Comparison of ENCODE assay signal across 12 cellular contexts in the genomic region with DNA sequence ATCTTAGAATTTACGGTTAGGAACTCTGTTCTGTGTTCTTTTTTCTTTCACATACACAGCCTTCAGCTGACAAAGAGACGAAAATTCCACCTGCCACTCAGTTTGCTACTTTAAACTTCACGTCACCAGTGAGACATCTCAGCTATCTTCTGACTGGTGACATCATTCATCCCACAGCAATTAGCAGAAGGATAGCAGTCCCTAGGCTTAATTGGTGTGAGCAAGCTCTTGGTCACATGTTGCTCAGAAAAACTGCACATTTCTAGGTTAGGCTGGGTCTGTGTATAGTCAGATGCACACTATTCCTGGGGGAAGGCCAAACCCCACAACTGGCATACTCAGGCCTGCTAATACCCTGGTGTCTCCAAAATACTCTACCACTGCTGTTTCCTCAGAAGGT. TPM values are rescaled to one million over a fixed set of nuclear protein-coding genes. Genes with fewer than 3 reads are reported as not detected.
DNase-seq lines count a peak whose midpoint lies in the region; TF ChIP-seq lines count a peak whose summit lies in the region.
"Had no signal": no experiment of that assay in that cellular context is flagged by ENCODE, and none has a peak within 500 bp of the region (broad histone marks: within the 10 kb centered on the region; RNA-seq: fewer than 3 reads in every experiment).

No MANE protein-coding gene starts in this region.

- no peaks in the 10 kb centered on the region for H3K79me2 ChIP-seq in osteoblast (ENCODE audit: insufficient read depth, low read length)

- H3K27ac ChIP-seq in epithelial cell of prostate (no peak overlapping the region), osteoblast (ENCODE audit: low read depth, low read length) (no peak overlapping the region), tibial artery (no peak overlapping the region)

- H3K27me3 Mint-ChIP-seq in type B pancreatic cell: peaks cover 1% of the 10 kb centered on the region

- H3K4me1 ChIP-seq in osteoblast (ENCODE audit: insufficient read depth, low read length) (peaks cover 2% of the 10 kb centered on the region), tibial artery (no peaks in the 10 kb centered on the region)

- H3K9me3 ChIP-seq in osteoblast (ENCODE audit: low read depth, low read length) (no peaks in the 10 kb centered on the region), tibial artery (no peaks in the 10 kb centered on the region)

- DNase-seq in EH (ENCODE audit: low read depth) (peak; percentile 81), NAMALWA (ENCODE audit: low spot score) (peak; percentile 46), epithelial cell of prostate (ENCODE audit: low read depth, low spot score) (peak; percentile 45), osteoblast (ENCODE audit: insufficient read length, low spot score, missing footprints) (peak; percentile 87), tibial artery (no peak), type B pancreatic cell (ENCODE audit: extremely low spot score, unreplicated experiment) (no peak), NCI-H2196 (lab: John Stamatoyannopoulos, UW; ENCODE audit: unreplicated experiment) (no peak), NCI-H1930 (lab: John Stamatoyannopoulos, UW) (no peak)
- DNase-seq: activated CD8-positive, alpha-beta memory T cell treated with anti-CD3 and anti-CD28 coated beads, Interleukin-2, amount 50 U/mL, for 4 hours; GF-D8; NCI-H510A treated with DMSO at 0.1 percent for 48 hours had no signal

- no peak overlapping the region for H3K4me3 ChIP-seq in osteoblast (ENCODE audit: insufficient read depth, low read length)
- H3K4me3 ChIP-seq in tibial artery: no peak overlapping the region

- no peaks in the 10 kb centered on the region for H3K36me3 ChIP-seq in osteoblast (ENCODE audit: insufficient read depth, low read length)
- H3K36me3 ChIP-seq in tibial artery: no peaks in the 10 kb centered on the region

- H3K27me3 ChIP-seq in osteoblast (ENCODE audit: insufficient read depth, low read length): peaks cover 5% of the 10 kb centered on the region
- H3K27me3 ChIP-seq in tibial artery: no peaks in the 10 kb centered on the region

- no peak overlapping the region for H3K4me3 Mint-ChIP-seq in type B pancreatic cell

- no peaks in the 10 kb centered on the region for H4K20me1 ChIP-seq in osteoblast (ENCODE audit: insufficient read depth, low read length)

- no peak overlapping the region for H2AFZ ChIP-seq in osteoblast (ENCODE audit: low read length)

- no peaks in the 10 kb centered on the region for H3K9me3 Mint-ChIP-seq in type B pancreatic cell

- H3K27ac Mint-ChIP-seq in type B pancreatic cell: no peak overlapping the region

- peaks cover under 1% of the 10 kb centered on the region for H3K4me1 Mint-ChIP-seq in type B pancreatic cell (ENCODE audit: unreplicated experiment)

- H3K4me2 ChIP-seq in osteoblast (ENCODE audit: insufficient read depth, low read length): no peak overlapping the region

- intact Hi-C loops in tibial artery (cut with DNase I; ENCODE audit: low total_unique reads): no loop called here

- no peaks in the 10 kb centered on the region for H3K36me3 Mint-ChIP-seq in type B pancreatic cell

- no peak for TF ChIP-seq CTCF in osteoblast (IDR thresholded peaks at IDR 0.05; ENCODE audit: extremely low read depth, low read depth, low read length)
- TF ChIP-seq CTCF in tibial artery (IDR thresholded peaks at IDR 0.05): no peak
- no peak for TF ChIP-seq CTCF in type B pancreatic cell (conservative IDR thresholded peaks at IDR 0.05)

RNA-seq across cellular contexts. Expression of a gene that starts 23.9 kb away (rescaled TPM):
- total RNA-seq in osteoblast: 4.3 and 4.7 TPM in 2 replicates
- total RNA-seq in type B pancreatic cell (ENCODE audit: low replicate concordance): 9.7 and 31.6 TPM in 2 replicates
- total RNA-seq: T-helper 2 cell treated with Interferon-gamma antibody and Interleukin-4, amounts not matched to agents 100 ng/mL and 5 ng/mL, for 36 hours had no signal

RNA-seq across cellular contexts. Expression of a gene that starts 24.8 kb away (rescaled TPM):
- total RNA-seq in osteoblast: 55.0 and 62.8 TPM in 2 replicates
- 137 and 160 TPM in 2 replicates for total RNA-seq in type B pancreatic cell (ENCODE audit: low replicate concordance)

RNA-seq across cellular contexts. Expression of a gene that starts 38.4 kb away (rescaled TPM):
- total RNA-seq in osteoblast: 20.3 and 31.5 TPM in 2 replicates
- total RNA-seq in type B pancreatic cell (ENCODE audit: low replicate concordance): 88.5 and 96.6 TPM in 2 replicates

RNA-seq across cellular contexts. Expression of a gene that starts 45.1 kb away (rescaled TPM):
- 580 and 649 TPM in 2 replicates for total RNA-seq in osteoblast
- total RNA-seq in type B pancreatic cell (ENCODE audit: low replicate concordance): 115 and 137 TPM in 2 replicates

Comparison
In these comparisons a context has a peak if more than half of its experiments do, and no peak if none do; other contexts are left out.
1. DNase-seq: peak in EH (single experiment), NAMALWA (single experiment), epithelial cell of prostate (single experiment) and osteoblast (single experiment); none in tibial artery (0 of 2), type B pancreatic cell (single experiment), NCI-H2196 (single experiment) and NCI-H1930 (0 of 2).